Comparison of ENCODE assay signal across 11 cellular contexts in the genomic region with DNA sequence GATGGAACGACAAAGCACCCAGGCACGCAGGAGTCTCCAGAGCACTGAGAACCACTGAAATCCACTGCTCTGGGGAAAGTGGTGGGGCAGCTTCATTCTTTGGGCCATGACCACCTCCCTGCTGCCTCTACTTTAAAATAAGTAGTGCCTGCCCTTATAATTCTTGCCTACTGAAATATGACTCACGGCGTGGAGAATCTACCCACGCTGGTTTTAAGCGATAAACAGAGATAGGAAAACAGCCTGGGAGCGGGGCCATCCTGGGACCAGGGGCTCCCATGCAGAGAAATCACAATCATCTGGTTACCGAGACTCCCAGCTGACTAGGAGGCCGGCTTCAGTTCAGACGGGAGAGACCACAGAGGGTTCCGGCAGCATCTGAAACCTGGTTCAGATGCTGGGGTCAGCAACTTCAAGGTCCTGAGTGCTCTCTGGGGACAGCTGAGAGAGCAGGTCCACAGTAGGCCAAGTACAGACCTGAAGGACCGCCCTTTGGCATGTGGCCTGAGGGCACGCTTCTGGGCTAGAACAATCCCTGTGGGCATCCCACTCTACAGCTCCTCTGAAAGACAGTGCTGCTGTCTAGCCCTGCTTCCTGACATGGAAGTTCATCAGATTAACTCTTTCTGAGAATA.
"Had no signal": no experiment of that assay in that cellular context is flagged by ENCODE, and none has a peak within 500 bp of the region (broad histone marks: within the 10 kb centered on the region; RNA-seq: fewer than 3 reads in every experiment).

No MANE protein-coding gene starts in this region.

- H3K9me3 ChIP-seq: ovary, thyroid gland had no signal

- H3K4me3 ChIP-seq: ovary, thyroid gland had no signal

- H3K27me3 ChIP-seq: ovary, thyroid gland had no signal

- DNase-seq: activated CD8-positive, alpha-beta memory T cell treated with anti-CD3 and anti-CD28 coated beads, Interleukin-2, amount 50 U/mL, for 4 hours; activated naive CD4-positive, alpha-beta T cell treated with Interleukin-2 at 50 U/mL for 16 hours; kidney glomerular epithelial cell; SHP77 treated with DMSO at 0.1 percent for 48 hours; stimulated activated CD4-positive, alpha-beta T cell treated with anti-CD3 and anti-CD28 coated beads, Interleukin-15, amount 100 ng/mL, for 24 hours; stimulated activated CD4-positive, alpha-beta T cell treated with anti-CD3 and anti-CD28 coated beads, Interleukin-4, amount 100 ng/mL, for 24 hours; stimulated activated naive CD8-positive, alpha-beta T cell treated with anti-CD3 and anti-CD28 coated beads, Interleukin-15, amount 100 ng/mL, for 72 hours; T-helper 9 cell; thyroid gland had no signal

- H3K27ac ChIP-seq: ovary had no signal

- ATAC-seq: activated CD4-positive, alpha-beta T cell treated with anti-CD3 and anti-CD28 coated beads for 36 hours; stimulated activated naive CD8-positive, alpha-beta T cell treated with anti-CD3 and anti-CD28 coated beads, Interleukin-15, amount 100 ng/mL, for 72 hours had no signal

- H3K36me3 ChIP-seq: ovary had no signal
